Comparison of ENCODE assay signal across 8 cellular contexts in genomic region chr12:132600048-132601032, GRCh38. TPM values are rescaled to one million over a fixed set of nuclear protein-coding genes. Genes with fewer than 3 reads are reported as not detected.
DNase-seq lines count a peak whose midpoint lies in the region; ATAC-seq and TF ChIP-seq lines count a peak whose summit lies in the region.

No MANE protein-coding gene starts in this region.

- intact Hi-C loops in left colon (cut with DNase I, micrococcal nuclease), result no loop called here

- ATAC-seq in SK-N-SH treated with all-trans-retinoic acid at 6 μM for 48 hours (peak; percentile 89), left colon (peak; percentile 67), HG03039 (IDR thresholded peaks at IDR 0.05; ENCODE audit: unreplicated experiment) (no peak), HG03469 (IDR thresholded peaks at IDR 0.05; ENCODE audit: unreplicated experiment) (no peak)
- ATAC-seq in stimulated activated effector memory CD8-positive, alpha-beta T cell treated with anti-CD3 and anti-CD28 coated beads, Interleukin-12 subunit alpha, Interleukin-12 subunit beta, amount 100 ng/mL, for 72 hours, result peak; percentile 57

- H3K27ac Mint-ChIP-seq in stimulated activated effector memory CD8-positive, alpha-beta T cell treated with anti-CD3 and anti-CD28 coated beads, Interleukin-12 subunit alpha, Interleukin-12 subunit beta, amount 100 ng/mL, for 72 hours, result no peak overlapping the region

- peak overlapping the region; percentile 79 for H3K4me3 Mint-ChIP-seq in stimulated activated effector memory CD8-positive, alpha-beta T cell treated with anti-CD3 and anti-CD28 coated beads, Interleukin-12 subunit alpha, Interleukin-12 subunit beta, amount 100 ng/mL, for 72 hours

- H3K9me3 Mint-ChIP-seq in stimulated activated effector memory CD8-positive, alpha-beta T cell treated with anti-CD3 and anti-CD28 coated beads, Interleukin-12 subunit alpha, Interleukin-12 subunit beta, amount 100 ng/mL, for 72 hours, result no peaks in the 10 kb centered on the region

- H3K36me3 Mint-ChIP-seq in stimulated activated effector memory CD8-positive, alpha-beta T cell treated with anti-CD3 and anti-CD28 coated beads, Interleukin-12 subunit alpha, Interleukin-12 subunit beta, amount 100 ng/mL, for 72 hours, result peaks cover 5% of the 10 kb centered on the region

- DNase-seq in GM03348 (ENCODE audit: low spot score) (peak; percentile 92), LNCaP clone FGC (ENCODE audit: low read depth) (no peak), choroid plexus epithelial cell (ENCODE audit: low read depth) (peak; percentile 79), left colon (peak; percentile 54 to 86)
- DNase-seq in stimulated activated effector memory CD8-positive, alpha-beta T cell treated with anti-CD3 and anti-CD28 coated beads, Interleukin-12 subunit alpha, Interleukin-12 subunit beta, amount 100 ng/mL, for 72 hours (ENCODE audit: low spot score in 2 of 2), result peak in 1 of 2 donors; percentile 59

- peak overlapping the region; percentile 48 for H3K4me3 ChIP-seq in LNCaP clone FGC (ENCODE audit: low read depth, low read length)
- peak overlapping the region; percentile 58 for H3K4me3 ChIP-seq in choroid plexus epithelial cell (ENCODE audit: low read depth, low read length)

- peak; percentile 93 for TF ChIP-seq CTCF in LNCaP clone FGC (IDR thresholded peaks at IDR 0.05; ENCODE audit: control insufficient read depth, extremely low read depth, insufficient read depth)
- TF ChIP-seq CTCF in choroid plexus epithelial cell (conservative IDR thresholded peaks at IDR 0.05; ENCODE audit: low read depth, low read length), result peak; percentile 80

- peaks cover 28% of the 10 kb centered on the region for H3K4me1 Mint-ChIP-seq in stimulated activated effector memory CD8-positive, alpha-beta T cell treated with anti-CD3 and anti-CD28 coated beads, Interleukin-12 subunit alpha, Interleukin-12 subunit beta, amount 100 ng/mL, for 72 hours

TF ChIP-seq in SK-N-SH treated with all-trans-retinoic acid at 6 μM for 48 hours, 23 proteins besides CTCF, POLR2A, EP300 and RAD21:
- TF ChIP-seq POU6F1 (CRISPR knock-in tag; IDR thresholded peaks at IDR 0.05; ENCODE audit: borderline replicate concordance, low read depth), result no peak
- no peak for TF ChIP-seq RARB (CRISPR knock-in tag; IDR thresholded peaks at IDR 0.05)
- TF ChIP-seq ZFP30 (CRISPR knock-in tag; IDR thresholded peaks at IDR 0.05), result no peak
- TF ChIP-seq ZFP3 (CRISPR knock-in tag; IDR thresholded peaks at IDR 0.05), result no peak
- TF ChIP-seq TCF4 (CRISPR knock-in tag; IDR thresholded peaks at IDR 0.05; ENCODE audit: borderline replicate concordance), result no peak
- TF ChIP-seq ZNF70 (CRISPR knock-in tag; IDR thresholded peaks at IDR 0.05), result no peak
- no peak for TF ChIP-seq BACH2 (CRISPR knock-in tag; IDR thresholded peaks at IDR 0.05; ENCODE audit: borderline replicate concordance)
- TF ChIP-seq OSR1 (CRISPR knock-in tag; IDR thresholded peaks at IDR 0.05), result no peak
- TF ChIP-seq CSDC2 (CRISPR knock-in tag; IDR thresholded peaks at IDR 0.05), result no peak
- TF ChIP-seq CSRNP3 (CRISPR knock-in tag; IDR thresholded peaks at IDR 0.05), result no peak
- no peak for TF ChIP-seq ISL1 (CRISPR knock-in tag; IDR thresholded peaks at IDR 0.05)
- TF ChIP-seq ZNF8 (CRISPR knock-in tag; IDR thresholded peaks at IDR 0.05), result no peak
- no peak for TF ChIP-seq TSHZ2 (CRISPR knock-in tag; IDR thresholded peaks at IDR 0.05)
- TF ChIP-seq ZC3H10 (CRISPR knock-in tag; IDR thresholded peaks at IDR 0.05), result no peak
- no peak for TF ChIP-seq SNAI2 (CRISPR knock-in tag; IDR thresholded peaks at IDR 0.05)
- TF ChIP-seq ZNF565 (CRISPR knock-in tag; conservative IDR thresholded peaks at IDR 0.05; ENCODE audit: low read depth), result no peak

RNA-seq across cellular contexts. Expression of gene LRCOL1, which starts 10.0 kb away (rescaled TPM):
- total RNA-seq in left colon, result not detected

RNA-seq across cellular contexts. Expression of gene P2RX2, which starts 18.2 kb away (rescaled TPM):
- under 1 TPM; 0.34 to 0.45 TPM for total RNA-seq in left colon

Comparison
In these comparisons a context has a peak if more than half of its experiments do, and no peak if none do; other contexts are left out.
1. ATAC-seq: peak in SK-N-SH treated with all-trans-retinoic acid at 6 μM for 48 hours (single experiment), left colon (single experiment) and stimulated activated effector memory CD8-positive, alpha-beta T cell treated with anti-CD3 and anti-CD28 coated beads, Interleukin-12 subunit alpha, Interleukin-12 subunit beta, amount 100 ng/mL, for 72 hours (single experiment); none in HG03039 (single experiment) and HG03469 (single experiment).